In the genomic region with DNA sequence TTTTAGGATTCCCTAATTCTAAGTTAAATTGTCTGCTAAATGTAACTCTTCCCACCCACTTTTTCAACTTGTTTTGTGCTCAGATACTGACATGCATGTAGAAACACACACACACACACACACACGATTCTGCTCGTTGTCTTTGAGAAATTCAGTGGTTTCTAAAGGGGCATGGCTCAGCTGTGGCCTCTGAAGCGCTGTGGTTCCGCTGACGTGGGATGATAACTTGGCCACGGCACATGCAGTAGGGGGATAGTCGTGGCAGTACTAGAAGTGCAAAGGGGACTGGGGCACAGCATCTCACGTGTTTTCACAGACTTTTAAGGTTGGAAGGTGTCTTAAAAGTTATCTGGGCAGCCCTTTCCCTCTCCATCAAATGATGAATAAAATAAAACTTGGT, we compare ENCODE assay signal across 24 cellular contexts.
"Had no signal": no experiment of that assay in that cellular context is flagged by ENCODE, and none has a peak within 500 bp of the region (broad histone marks: within the 10 kb centered on the region; RNA-seq: fewer than 3 reads in every experiment).

No MANE protein-coding gene starts in this region.

- H3K9me3 ChIP-seq: SJSA1 had no signal

- H3K27ac ChIP-seq: brain microvascular endothelial cell, cardiac muscle cell, SJSA1 had no signal

- ATAC-seq: activated T-helper 17 cell treated with anti-CD3 and anti-CD28 coated beads, Interleukin-2, amount 50 U/mL, for 72 hours; SK-N-SH treated with all-trans-retinoic acid at 6 μM for 48 hours; WTC11 had no signal

- H3K9me3 Mint-ChIP-seq: activated naive CD4-positive, alpha-beta T cell treated with anti-CD3 and anti-CD28 coated beads for 36 hours; activated T-helper 17 cell treated with anti-CD3 and anti-CD28 coated beads, Interleukin-2, amount 50 U/mL, for 72 hours; T-helper 1 cell treated with Interleukin-12 subunit alpha and Interleukin-12 subunit beta and Interleukin-4 antibody, amounts not matched to agents 30 μg/mL and 1 μg/mL, for 36 hours; WTC11 had no signal

- H3K36me3 ChIP-seq: brain microvascular endothelial cell, cardiac muscle cell, SJSA1 had no signal

- H3K4me1 ChIP-seq: SJSA1 had no signal

- FAIRE-seq: RCC 7860 had no signal

- H3K27me3 Mint-ChIP-seq: activated T-helper 17 cell treated with anti-CD3 and anti-CD28 coated beads, Interleukin-2, amount 50 U/mL, for 72 hours had no signal

- H3K27ac Mint-ChIP-seq: activated naive CD4-positive, alpha-beta T cell treated with anti-CD3 and anti-CD28 coated beads for 36 hours; activated T-helper 17 cell treated with anti-CD3 and anti-CD28 coated beads, Interleukin-2, amount 50 U/mL, for 72 hours; T-helper 1 cell treated with Interleukin-12 subunit alpha and Interleukin-12 subunit beta and Interleukin-4 antibody, amounts not matched to agents 30 μg/mL and 1 μg/mL, for 36 hours; WTC11 had no signal

- H3K4me3 ChIP-seq: cardiac muscle cell, SJSA1 had no signal

- DNase-seq: activated CD4-positive, alpha-beta T cell treated with anti-CD3 and anti-CD28 coated beads for 48 hours; activated CD4-positive, alpha-beta T cell treated with anti-CD3 and anti-CD28 coated beads, Interleukin-2, amount 50 U/mL, for 4 hours; activated CD4-positive, CD25-positive, alpha-beta regulatory T cell treated with anti-CD3 and anti-CD28 coated beads, Interleukin-2, amount 50 U/mL, for 72 hours; activated CD8-positive, alpha-beta memory T cell treated with anti-CD3 and anti-CD28 coated beads for 24 hours; activated gamma-delta T cell; activated naive CD4-positive, alpha-beta T cell treated with anti-CD3 and anti-CD28 coated beads for 36 hours; activated T-cell treated with anti-CD3 and anti-CD28 coated beads, Interleukin-2, amount 50 U/mL, for 48 hours; brain microvascular endothelial cell; Karpas-422; MM.1S; NCI-H1105; NCI-H1436; NCI-H187; NCI-H2081; NCI-H510A treated with DMSO at 0.1 percent for 48 hours; SHP77; SW 1271 had no signal

- H3K36me3 Mint-ChIP-seq: WTC11 had no signal

- H3K4me3 Mint-ChIP-seq: activated naive CD4-positive, alpha-beta T cell treated with anti-CD3 and anti-CD28 coated beads for 36 hours; activated T-helper 17 cell treated with anti-CD3 and anti-CD28 coated beads, Interleukin-2, amount 50 U/mL, for 72 hours; T-helper 1 cell treated with Interleukin-12 subunit alpha and Interleukin-12 subunit beta and Interleukin-4 antibody, amounts not matched to agents 30 μg/mL and 1 μg/mL, for 36 hours; WTC11 had no signal

- H3K27me3 ChIP-seq: brain microvascular endothelial cell, cardiac muscle cell, SJSA1 had no signal
